In the genomic region with DNA sequence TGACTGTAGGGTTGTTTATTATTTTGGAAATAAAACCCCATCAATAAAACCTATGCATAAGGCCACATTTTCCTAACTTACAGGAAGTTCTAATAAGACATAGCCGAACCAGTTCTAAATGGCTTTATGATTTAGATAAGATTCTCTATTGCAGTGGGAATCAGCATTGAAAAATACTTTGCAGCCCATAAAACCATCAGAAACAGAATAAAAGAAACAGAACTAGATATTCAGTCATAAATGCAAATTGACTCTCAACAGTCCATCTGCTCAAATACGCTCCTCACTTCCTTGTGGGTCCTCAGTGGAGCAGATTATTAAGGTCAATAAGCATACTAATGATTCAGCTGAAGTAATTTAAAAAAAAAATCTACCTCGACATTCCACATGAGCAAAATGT, we compare ENCODE assay signal across 29 cellular contexts. TPM values are rescaled to one million over a fixed set of nuclear protein-coding genes. Genes with fewer than 3 reads are reported as not detected.
A peak's percentile ranks its signal among the peaks of the same experiment; 100 is the strongest.
DNase-seq lines count a peak whose midpoint lies in the region; ATAC-seq and FAIRE-seq lines count a peak whose summit lies in the region.
"Had no signal": no experiment of that assay in that cellular context is flagged by ENCODE, and none has a peak within 500 bp of the region (broad histone marks: within the 10 kb centered on the region; RNA-seq: fewer than 3 reads in every experiment).

No MANE protein-coding gene starts in this region.

- H3K27ac Mint-ChIP-seq in T-helper 1 cell treated with Interleukin-12 subunit alpha and Interleukin-12 subunit beta and Interleukin-4 antibody, amounts not matched to agents 30 μg/mL and 1 μg/mL, for 36 hours = peak overlapping the region; percentile 77
- H3K27ac Mint-ChIP-seq in CD4-positive, CD25-positive, alpha-beta regulatory T cell = peak overlapping the region; percentile 32 to 74 (median 55)
- peak overlapping the region; percentile 68 for H3K27ac Mint-ChIP-seq in activated CD4-positive, alpha-beta memory T cell treated with anti-CD3 and anti-CD28 coated beads for 36 hours
- H3K27ac Mint-ChIP-seq: IgD-negative memory B cell, nephron had no signal

- peaks cover 81% of the 10 kb centered on the region for H3K36me3 Mint-ChIP-seq in T-helper 1 cell treated with Interleukin-12 subunit alpha and Interleukin-12 subunit beta and Interleukin-4 antibody, amounts not matched to agents 30 μg/mL and 1 μg/mL, for 36 hours (ENCODE audit: low read depth)
- peaks cover 32% of the 10 kb centered on the region for H3K36me3 Mint-ChIP-seq in CD4-positive, CD25-positive, alpha-beta regulatory T cell
- peaks cover 88% of the 10 kb centered on the region for H3K36me3 Mint-ChIP-seq in activated CD4-positive, alpha-beta memory T cell treated with anti-CD3 and anti-CD28 coated beads for 36 hours

- ATAC-seq in CD4-positive, CD25-positive, alpha-beta regulatory T cell (ENCODE audit: low read depth in 2 of 2) = no peak
- ATAC-seq: left ventricle myocardium superior, pancreas, right lobe of liver had no signal

- peaks cover 21% of the 10 kb centered on the region for H3K36me3 ChIP-seq in CD4-positive, CD25-positive, alpha-beta regulatory T cell (ENCODE audit: control insufficient read depth, insufficient read depth, low read length)
- peaks cover 49% of the 10 kb centered on the region for H3K36me3 ChIP-seq in HAP-1 (replicated peaks)
- H3K36me3 ChIP-seq: SJSA1 had no signal

- no peaks in the 10 kb centered on the region for H3K9me3 Mint-ChIP-seq in T-helper 1 cell treated with Interleukin-12 subunit alpha and Interleukin-12 subunit beta and Interleukin-4 antibody, amounts not matched to agents 30 μg/mL and 1 μg/mL, for 36 hours
- no peaks in the 10 kb centered on the region for H3K9me3 Mint-ChIP-seq in CD4-positive, CD25-positive, alpha-beta regulatory T cell
- no peaks in the 10 kb centered on the region for H3K9me3 Mint-ChIP-seq in activated CD4-positive, alpha-beta memory T cell treated with anti-CD3 and anti-CD28 coated beads for 36 hours
- H3K9me3 Mint-ChIP-seq: IgD-negative memory B cell, immature natural killer cell, nephron had no signal

- POLR2A ChIA-PET in activated CD4-positive, alpha-beta memory T cell treated with anti-CD3 and anti-CD28 coated beads for 36 hours (lab: Charles Lee) = interaction anchor here (1.2 to 1.8 kb wide), 2 partner anchors 16 to 20 kb away, joined by 3 to 4 read pairs; no protein-coding TSS in a partner anchor

- H3K4me1 ChIP-seq in CD4-positive, CD25-positive, alpha-beta regulatory T cell (ENCODE audit: control insufficient read depth, insufficient read depth, low read length, poor library complexity, severe bottlenecking) = peaks cover 21% of the 10 kb centered on the region
- peaks cover 9% of the 10 kb centered on the region for H3K4me1 ChIP-seq in HAP-1
- H3K4me1 ChIP-seq: right lobe of liver, SJSA1 had no signal

- no peak overlapping the region for H3K27ac ChIP-seq in CD4-positive, CD25-positive, alpha-beta regulatory T cell (ENCODE audit: insufficient read depth, low read length, poor library complexity, severe bottlenecking)
- H3K27ac ChIP-seq: 22Rv1, coronary artery, esophagus muscularis mucosa, hepatocyte, pancreas, right lobe of liver, SJSA1, tibial nerve, VCaP had no signal

- CTCF ChIA-PET in activated CD4-positive, alpha-beta memory T cell treated with anti-CD3 and anti-CD28 coated beads for 36 hours (lab: Charles Lee) = interaction anchor here (0.6 kb wide), 1 partner anchor 158 kb away, joined by 3 read pairs; no protein-coding TSS in a partner anchor

- peaks cover 80% of the 10 kb centered on the region for H3K4me1 Mint-ChIP-seq in T-helper 1 cell treated with Interleukin-12 subunit alpha and Interleukin-12 subunit beta and Interleukin-4 antibody, amounts not matched to agents 30 μg/mL and 1 μg/mL, for 36 hours (ENCODE audit: low read depth)
- H3K4me1 Mint-ChIP-seq in CD4-positive, CD25-positive, alpha-beta regulatory T cell = peaks cover 12 to 85% (median 40%) of the 10 kb centered on the region in 4 donors
- peaks cover 83% of the 10 kb centered on the region for H3K4me1 Mint-ChIP-seq in activated CD4-positive, alpha-beta memory T cell treated with anti-CD3 and anti-CD28 coated beads for 36 hours (ENCODE audit: low read depth)

- in situ Hi-C loops in HAP-1 (cut with MboI; ENCODE audit: low sequenced_read_pairs) = no loop called here

- no peaks in the 10 kb centered on the region for H3K27me3 Mint-ChIP-seq in T-helper 1 cell treated with Interleukin-12 subunit alpha and Interleukin-12 subunit beta and Interleukin-4 antibody, amounts not matched to agents 30 μg/mL and 1 μg/mL, for 36 hours (ENCODE audit: low read depth)
- H3K27me3 Mint-ChIP-seq in CD4-positive, CD25-positive, alpha-beta regulatory T cell = no peaks in the 10 kb centered on the region
- no peaks in the 10 kb centered on the region for H3K27me3 Mint-ChIP-seq in activated CD4-positive, alpha-beta memory T cell treated with anti-CD3 and anti-CD28 coated beads for 36 hours
- H3K27me3 Mint-ChIP-seq: IgD-negative memory B cell had no signal

- H3K4me3 ChIP-seq in CD4-positive, CD25-positive, alpha-beta regulatory T cell (ENCODE audit: low read depth, low read length) = peak overlapping the region; percentile 10
- H3K4me3 ChIP-seq in HAP-1 = no peak overlapping the region
- H3K4me3 ChIP-seq: coronary artery, esophagus muscularis mucosa, hepatocyte, pancreas, right lobe of liver, SJSA1, tibial nerve had no signal

- DNase-seq in T-helper 1 cell (no peak), LoVo (ENCODE audit: low spot score) (no peak), HAP-1 (ENCODE audit: low spot score in 2 of 2) (no peak), posterior vena cava (ENCODE audit: low spot score) (no peak)
- no peak for DNase-seq in CD4-positive, CD25-positive, alpha-beta regulatory T cell
- no peak for DNase-seq in activated CD4-positive, alpha-beta memory T cell treated with anti-CD3 and anti-CD28 coated beads for 36 hours
- DNase-seq: amygdala; foreskin melanocyte; immature natural killer cell; left ventricle myocardium superior; NCI-H1105 treated with DMSO at 0.1 percent for 48 hours; NCI-H2029; NCI-H748 treated with DMSO at 0.1 percent for 48 hours; pancreas; right lobe of liver; stimulated activated CD4-positive, alpha-beta T cell treated with anti-CD3 and anti-CD28 coated beads, Interleukin-12 subunit alpha, Interleukin-12 subunit beta, amount 100 ng/mL, for 4 hours; stimulated activated CD4-positive, alpha-beta T cell treated with anti-CD3 and anti-CD28 coated beads, Interleukin-4, amount 100 ng/mL, for 24 hours had no signal

- peak overlapping the region; percentile 86 for H3K4me3 Mint-ChIP-seq in T-helper 1 cell treated with Interleukin-12 subunit alpha and Interleukin-12 subunit beta and Interleukin-4 antibody, amounts not matched to agents 30 μg/mL and 1 μg/mL, for 36 hours
- H3K4me3 Mint-ChIP-seq in CD4-positive, CD25-positive, alpha-beta regulatory T cell = peak overlapping the region in 3 of 4 donors; percentile 13 to 49 (median 33)
- peak overlapping the region; percentile 5 for H3K4me3 Mint-ChIP-seq in activated CD4-positive, alpha-beta memory T cell treated with anti-CD3 and anti-CD28 coated beads for 36 hours
- H3K4me3 Mint-ChIP-seq: IgD-negative memory B cell, immature natural killer cell, nephron had no signal

- FAIRE-seq in islet of Langerhans (lab: Jason Lieb, UNC) = peak; percentile 74
- FAIRE-seq: pancreas had no signal

- H3K9me3 ChIP-seq in CD4-positive, CD25-positive, alpha-beta regulatory T cell (ENCODE audit: control insufficient read depth in 2 of 2, low read length in 2 of 2) = no peaks in the 10 kb centered on the region
- H3K9me3 ChIP-seq in HAP-1 = no peaks in the 10 kb centered on the region
- H3K9me3 ChIP-seq: esophagus muscularis mucosa, pancreas, right lobe of liver, SJSA1, tibial nerve had no signal

- no peaks in the 10 kb centered on the region for H3K27me3 ChIP-seq in CD4-positive, CD25-positive, alpha-beta regulatory T cell (ENCODE audit: control insufficient read depth, insufficient read depth, low read length)
- no peaks in the 10 kb centered on the region for H3K27me3 ChIP-seq in HAP-1 (ENCODE audit: low read depth)
- H3K27me3 ChIP-seq: esophagus muscularis mucosa, hepatocyte, pancreas, right lobe of liver, SJSA1, tibial nerve had no signal

- intact Hi-C loops in activated CD4-positive, alpha-beta memory T cell treated with anti-CD3 and anti-CD28 coated beads for 36 hours (cut with micrococcal nuclease) = no loop called here
- intact Hi-C loops in posterior vena cava (cut with DNase I) = no loop called here

RNA-seq across cellular contexts. Expression of a gene that starts 8.8 kb away (rescaled TPM):
- 121 TPM for total RNA-seq in CD4-positive, CD25-positive, alpha-beta regulatory T cell
- polyA plus RNA-seq in CD4-positive, CD25-positive, alpha-beta regulatory T cell = 10 to 100 TPM; 31.8 to 75.9 (median 52.8) TPM
- total RNA-seq in activated CD4-positive, alpha-beta memory T cell treated with anti-CD3 and anti-CD28 coated beads for 36 hours = 100 to 1,000 TPM; 546 to 561 TPM
- total RNA-seq in posterior vena cava = 10 to 100 TPM; 10.8 to 10.9 TPM
- total RNA-seq: G401 had no signal

Comparison
In these comparisons a context has a peak if more than half of its experiments do, and no peak if none do; other contexts are left out.
1. H3K4me3 Mint-ChIP-seq: peak in every context shown above with its lines; median percentile 86 in T-helper 1 cell treated with Interleukin-12 subunit alpha and Interleukin-12 subunit beta and Interleukin-4 antibody, amounts not matched to agents 30 μg/mL and 1 μg/mL, for 36 hours; 33 in CD4-positive, CD25-positive, alpha-beta regulatory T cell; 5 in activated CD4-positive, alpha-beta memory T cell treated with anti-CD3 and anti-CD28 coated beads for 36 hours.
2. RNA of a gene that starts 8.8 kb away (total RNA-seq): 546 to 561 TPM in activated CD4-positive, alpha-beta memory T cell treated with anti-CD3 and anti-CD28 coated beads for 36 hours and 121 TPM in CD4-positive, CD25-positive, alpha-beta regulatory T cell (single experiment); 10.8 to 10.9 TPM in posterior vena cava; every median in the first group is over 10 times any median in the second.
3. Peak in every context shown above with its lines, with median percentiles within 50 percentile points of each other: H3K27ac Mint-ChIP-seq.